In the genomic region with DNA sequence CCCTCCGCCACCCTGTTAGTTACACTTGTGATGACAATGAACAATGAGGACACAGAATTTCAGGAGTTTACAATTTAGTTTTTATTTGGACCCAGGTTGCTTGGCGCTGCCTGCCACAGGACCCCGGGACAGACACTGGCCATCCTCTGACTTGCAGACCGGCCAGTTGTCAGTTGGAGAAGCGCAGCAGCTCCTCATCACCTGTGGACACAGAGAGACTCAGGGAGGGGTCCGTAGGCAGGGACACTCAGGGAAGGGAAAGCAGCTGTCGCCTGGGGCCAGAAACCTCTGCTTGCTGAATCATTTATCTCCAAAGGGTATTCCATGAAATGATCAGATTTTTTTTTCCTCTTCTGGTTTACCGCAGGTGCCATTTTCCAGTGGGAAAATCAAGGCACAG, we compare ENCODE assay signal across 19 cellular contexts. TPM values are rescaled to one million over a fixed set of nuclear protein-coding genes. Genes with fewer than 3 reads are reported as not detected.
"Had no signal": no experiment of that assay in that cellular context is flagged by ENCODE, and none has a peak within 500 bp of the region (broad histone marks: within the 10 kb centered on the region; RNA-seq: fewer than 3 reads in every experiment).

No MANE protein-coding gene starts in this region.

- H3K4me1 ChIP-seq: lower lobe of right lung, pancreas had no signal

- H3K36me3 ChIP-seq: gastrocnemius medialis, heart left ventricle, pancreas had no signal

- H3K9me3 Mint-ChIP-seq: activated B cell treated with CpG ODN at 0.5 μM for 24 hours; activated CD4-positive, alpha-beta memory T cell treated with anti-CD3 and anti-CD28 coated beads for 36 hours; activated naive CD8-positive, alpha-beta T cell treated with anti-CD3 and anti-CD28 coated beads for 36 hours; activated T-helper 17 cell treated with anti-CD3 and anti-CD28 coated beads, Interleukin-2, amount 50 U/mL, for 72 hours; stimulated activated memory B cell treated with anti-CD40 and anti-IgM and Interleukin-4, amounts not matched to agents 10 μg/mL and 1 μg/mL and 100 μg/mL, for 72 hours; T-cell had no signal

- H3K27ac Mint-ChIP-seq: activated B cell treated with CpG ODN at 0.5 μM for 24 hours; activated CD4-positive, alpha-beta memory T cell treated with anti-CD3 and anti-CD28 coated beads for 36 hours; activated naive CD8-positive, alpha-beta T cell treated with anti-CD3 and anti-CD28 coated beads for 36 hours; activated T-helper 17 cell treated with anti-CD3 and anti-CD28 coated beads, Interleukin-2, amount 50 U/mL, for 72 hours; stimulated activated memory B cell treated with anti-CD40 and anti-IgM and Interleukin-4, amounts not matched to agents 10 μg/mL and 1 μg/mL and 100 μg/mL, for 72 hours; T-cell had no signal

- DNase-seq: activated B cell treated with CpG ODN at 0.5 μM for 24 hours; activated CD4-positive, alpha-beta memory T cell treated with anti-CD3 and anti-CD28 coated beads for 36 hours; activated CD4-positive, alpha-beta T cell treated with anti-CD3 and anti-CD28 coated beads for 4 hours; activated naive CD4-positive, alpha-beta T cell; activated naive CD8-positive, alpha-beta T cell treated with anti-CD3 and anti-CD28 coated beads for 36 hours; activated T-cell treated with anti-CD3 and anti-CD28 coated beads, Interleukin-2, amount 50 U/mL, for 1 hour; amniotic stem cell; caudate nucleus; gastrocnemius medialis; left cardiac atrium; lower lobe of right lung; pancreas; stimulated activated CD4-positive, alpha-beta T cell treated with anti-CD3 and anti-CD28 coated beads, Interleukin-4, amount 100 ng/mL, for 4 hours; T-cell had no signal

- H3K4me1 Mint-ChIP-seq: activated naive CD8-positive, alpha-beta T cell treated with anti-CD3 and anti-CD28 coated beads for 36 hours; activated T-helper 17 cell treated with anti-CD3 and anti-CD28 coated beads, Interleukin-2, amount 50 U/mL, for 72 hours; stimulated activated memory B cell treated with anti-CD40 and anti-IgM and Interleukin-4, amounts not matched to agents 10 μg/mL and 1 μg/mL and 100 μg/mL, for 72 hours; T-cell had no signal

- H3K36me3 Mint-ChIP-seq: activated CD4-positive, alpha-beta memory T cell treated with anti-CD3 and anti-CD28 coated beads for 36 hours; activated naive CD8-positive, alpha-beta T cell treated with anti-CD3 and anti-CD28 coated beads for 36 hours; stimulated activated memory B cell treated with anti-CD40 and anti-IgM and Interleukin-4, amounts not matched to agents 10 μg/mL and 1 μg/mL and 100 μg/mL, for 72 hours; T-cell had no signal

- H3K4me3 Mint-ChIP-seq: activated B cell treated with CpG ODN at 0.5 μM for 24 hours; activated CD4-positive, alpha-beta memory T cell treated with anti-CD3 and anti-CD28 coated beads for 36 hours; activated naive CD8-positive, alpha-beta T cell treated with anti-CD3 and anti-CD28 coated beads for 36 hours; activated T-helper 17 cell treated with anti-CD3 and anti-CD28 coated beads, Interleukin-2, amount 50 U/mL, for 72 hours; stimulated activated memory B cell treated with anti-CD40 and anti-IgM and Interleukin-4, amounts not matched to agents 10 μg/mL and 1 μg/mL and 100 μg/mL, for 72 hours; T-cell had no signal

- H3K27me3 ChIP-seq: gastrocnemius medialis, pancreas, tibial nerve had no signal

- H3K9me3 ChIP-seq: gastrocnemius medialis, lower lobe of right lung, pancreas had no signal

- H3K27ac ChIP-seq: gastrocnemius medialis, heart left ventricle, lower lobe of right lung, pancreas, tibial nerve had no signal

- H3K4me3 ChIP-seq: gastrocnemius medialis, heart left ventricle, lower lobe of right lung, pancreas, tibial nerve had no signal

RNA-seq across cellular contexts. Expression of a gene that starts 18.0 kb away (rescaled TPM):
- total RNA-seq: activated B cell treated with CpG ODN at 0.5 μM for 24 hours; activated CD4-positive, alpha-beta memory T cell treated with anti-CD3 and anti-CD28 coated beads for 36 hours; activated naive CD8-positive, alpha-beta T cell treated with anti-CD3 and anti-CD28 coated beads for 36 hours; activated T-helper 17 cell treated with anti-CD3 and anti-CD28 coated beads, Interleukin-2, amount 50 U/mL, for 72 hours; sciatic nerve; tibial nerve had no signal

RNA-seq across cellular contexts. Expression of a gene that starts 39.0 kb away (rescaled TPM):
- total RNA-seq: activated B cell treated with CpG ODN at 0.5 μM for 24 hours; activated CD4-positive, alpha-beta memory T cell treated with anti-CD3 and anti-CD28 coated beads for 36 hours; activated naive CD8-positive, alpha-beta T cell treated with anti-CD3 and anti-CD28 coated beads for 36 hours; activated T-helper 17 cell treated with anti-CD3 and anti-CD28 coated beads, Interleukin-2, amount 50 U/mL, for 72 hours; gastrocnemius medialis; tibial nerve had no signal
